Comparison of ENCODE assay signal across 12 cellular contexts in genomic region chr13:103935117-103935516, GRCh38.
DNase-seq lines count a peak whose midpoint lies in the region; ATAC-seq and TF ChIP-seq lines count a peak whose summit lies in the region.
"Had no signal": no experiment of that assay in that cellular context is flagged by ENCODE, and none has a peak within 500 bp of the region (broad histone marks: within the 10 kb centered on the region; RNA-seq: fewer than 3 reads in every experiment).

No MANE protein-coding gene starts in this region.

- CTCF ChIA-PET in SK-N-SH (lab: Yijun Ruan, JAX) = no interaction called here
- CTCF ChIA-PET in HCT116 (lab: Charles Lee) = no interaction called here
- CTCF ChIA-PET in WTC11 (lab: Charles Lee) = no interaction called here

- no peak overlapping the region for H3K4me2 ChIP-seq in SK-N-SH
- no peak overlapping the region for H3K4me2 ChIP-seq in HCT116 (ENCODE audit: low read length)

- no peaks in the 10 kb centered on the region for H3K4me1 Mint-ChIP-seq in WTC11
- no peaks in the 10 kb centered on the region for H3K4me1 Mint-ChIP-seq in activated T-cell treated with anti-CD3 and anti-CD28 coated beads, Interleukin-2, amount 50 U/mL, for 4 hours (ENCODE audit: low read depth)
- H3K4me1 Mint-ChIP-seq: B cell had no signal

- H3K36me3 Mint-ChIP-seq in WTC11 = peaks cover 15% of the 10 kb centered on the region
- H3K36me3 Mint-ChIP-seq in activated T-cell treated with anti-CD3 and anti-CD28 coated beads, Interleukin-2, amount 50 U/mL, for 4 hours (ENCODE audit: insufficient read depth) = no peaks in the 10 kb centered on the region

- 66% methylated on average over 4 of the region's 4 CpGs for WGBS in SK-N-SH (ENCODE audit: low lambda C conversion rate)

- no peak overlapping the region for H2AFZ ChIP-seq in SK-N-SH (ENCODE audit: low read depth)
- no peak overlapping the region for H2AFZ ChIP-seq in HCT116 (ENCODE audit: low read depth, low read length, poor library complexity, severe bottlenecking)
- H2AFZ ChIP-seq: GM23248 had no signal

- no peaks in the 10 kb centered on the region for H3K4me1 ChIP-seq in SK-N-SH (ENCODE audit: control insufficient read depth in 1 of 2, insufficient read depth in 2 of 2, low read depth in 1 of 2, low read length in 1 of 2)
- H3K4me1 ChIP-seq in HCT116 (ENCODE audit: control insufficient read depth in 1 of 2, insufficient read depth in 2 of 2, low read length in 2 of 2) = no peaks in the 10 kb centered on the region

- ATAC-seq in SK-N-SH treated with all-trans-retinoic acid at 6 μM for 48 hours (no peak), HCT116 (no peak), WTC11 (no peak), GM21723 (IDR thresholded peaks at IDR 0.05; ENCODE audit: unreplicated experiment) (no peak)
- ATAC-seq in activated T-cell treated with anti-CD3 and anti-CD28 coated beads, Interleukin-2, amount 50 U/mL, for 4 hours = no peak

- RAD21 ChIA-PET in HCT116 (lab: Charles Lee; ENCODE audit: low non-redundant PET in 1 of 2, low total read pairs in 2 of 2, uncharacterized antibody in 2 of 2, unreplicated experiment in 2 of 2) = no interaction called here

- H3K27ac Mint-ChIP-seq in WTC11 = no peak overlapping the region
- H3K27ac Mint-ChIP-seq: B cell; CD4-positive, alpha-beta T cell had no signal

- H3K4me3 Mint-ChIP-seq in WTC11 = no peak overlapping the region
- no peak overlapping the region for H3K4me3 Mint-ChIP-seq in activated T-cell treated with anti-CD3 and anti-CD28 coated beads, Interleukin-2, amount 50 U/mL, for 4 hours
- H3K4me3 Mint-ChIP-seq: B cell; CD4-positive, alpha-beta T cell had no signal

- no peak overlapping the region for H3K9ac ChIP-seq in SK-N-SH
- no peak overlapping the region for H3K9ac ChIP-seq in HCT116 (ENCODE audit: low read length)
- H3K9ac ChIP-seq: GM23248 had no signal

- no peak for TF ChIP-seq POLR2A in HCT116 (IDR thresholded peaks at IDR 0.05; ENCODE audit: borderline replicate concordance, extremely low read depth, insufficient read depth, insufficient read length)

- H4K20me1 ChIP-seq in SK-N-SH (ENCODE audit: insufficient read depth) (no peaks in the 10 kb centered on the region), HCT116 (ENCODE audit: insufficient read depth) (no peaks in the 10 kb centered on the region)

- H3K9me3 Mint-ChIP-seq in WTC11 = peaks cover 33% of the 10 kb centered on the region
- H3K9me3 Mint-ChIP-seq in activated T-cell treated with anti-CD3 and anti-CD28 coated beads, Interleukin-2, amount 50 U/mL, for 4 hours = peaks cover 11% of the 10 kb centered on the region

- POLR2A ChIA-PET in SK-N-SH (lab: Yijun Ruan, JAX) (no interaction called here), HCT116 (lab: Charles Lee) (no interaction called here), WTC11 (lab: Charles Lee) (no interaction called here)

- H3K79me2 ChIP-seq in SK-N-SH (ENCODE audit: insufficient read depth) = no peaks in the 10 kb centered on the region
- H3K79me2 ChIP-seq in HCT116 (ENCODE audit: insufficient read depth, low read length) = no peaks in the 10 kb centered on the region

- TF ChIP-seq CTCF in SK-N-SH (IDR thresholded peaks at IDR 0.05) (no peak), HCT116 (IDR thresholded peaks at IDR 0.05 in 2 of 3, conservative IDR thresholded peaks at IDR 0.05 in 1 of 3; ENCODE audit: borderline replicate concordance in 1 of 3, insufficient read depth in 1 of 3, low read depth in 2 of 3, low read length in 2 of 3) (no peak), WTC11 (IDR thresholded peaks at IDR 0.05) (no peak)

- H3K9me3 ChIP-seq in SK-N-SH = no peaks in the 10 kb centered on the region
- H3K9me3 ChIP-seq in HCT116 (ENCODE audit: control insufficient read depth in 1 of 2, insufficient read depth in 1 of 2, low read depth in 1 of 2, low read length in 2 of 2) = no peaks in the 10 kb centered on the region; a peak in 1 of 4 replicates

- DNase-seq in SK-N-SH (no peak), HCT116 (ENCODE audit: low read depth, low spot score) (peak; percentile 6), WTC11 (ENCODE audit: low spot score) (no peak), NCI-H345 treated with DMSO at 0.1 percent for 48 hours (lab: John Stamatoyannopoulos, UW; ENCODE audit: unreplicated experiment) (no peak)
- no peak for DNase-seq in activated T-cell treated with anti-CD3 and anti-CD28 coated beads, Interleukin-2, amount 50 U/mL, for 4 hours
- DNase-seq: C1 segment of cervical spinal cord; CD4-positive, alpha-beta T cell; GM23248; H7 had no signal

- TF ChIP-seq RAD21 in SK-N-SH (IDR thresholded peaks at IDR 0.05; ENCODE audit: low read length) (no peak), HCT116 (IDR thresholded peaks at IDR 0.05; ENCODE audit: low read depth) (no peak)

- BruUV-seq in HCT116 (replicated peaks; lab: Mats Ljungman, UMichigan) = no TSS peak

- H3K27me3 Mint-ChIP-seq in WTC11 (ENCODE audit: low read depth) = no peaks in the 10 kb centered on the region; the same call in 1 of the 2 replicates
- no peaks in the 10 kb centered on the region for H3K27me3 Mint-ChIP-seq in activated T-cell treated with anti-CD3 and anti-CD28 coated beads, Interleukin-2, amount 50 U/mL, for 4 hours (ENCODE audit: low read depth)
- H3K27me3 Mint-ChIP-seq: B cell; CD4-positive, alpha-beta T cell had no signal

- H3F3A ChIP-seq in SK-N-SH (replicated peaks; ENCODE audit: insufficient read depth) = no peaks in the 10 kb centered on the region

- intact Hi-C loops in HCT116 (cut with micrococcal nuclease) = no loop called here

- H3K27me3 ChIP-seq in SK-N-SH (ENCODE audit: insufficient read depth) (no peaks in the 10 kb centered on the region), HCT116 (ENCODE audit: insufficient read depth, low read length) (no peaks in the 10 kb centered on the region)

- H3K36me3 ChIP-seq in SK-N-SH (replicated peaks in 1 of 2; ENCODE audit: control insufficient read depth in 1 of 2, insufficient read depth in 2 of 2, low read length in 1 of 2) = no peaks in the 10 kb centered on the region
- H3K36me3 ChIP-seq in HCT116 (ENCODE audit: control insufficient read depth in 1 of 2, insufficient read depth in 2 of 2, low read length in 2 of 2) = no peaks in the 10 kb centered on the region

- H3K9me2 ChIP-seq in SK-N-SH (no peaks in the 10 kb centered on the region), HCT116 (ENCODE audit: insufficient read depth) (no peaks in the 10 kb centered on the region)

- TF ChIP-seq EP300 in SK-N-SH (IDR thresholded peaks at IDR 0.05; ENCODE audit: borderline replicate concordance in 1 of 2, low read depth in 1 of 2, low read length in 1 of 2) = no peak

- no peak overlapping the region for H3K27ac ChIP-seq in SK-N-SH (ENCODE audit: low read depth in 2 of 2, low read length in 1 of 2)
- no peak overlapping the region for H3K27ac ChIP-seq in HCT116 (ENCODE audit: low read depth, low read length)
- H3K27ac ChIP-seq: GM23248 had no signal

- H3K4me3 ChIP-seq in SK-N-SH (ENCODE audit: low read depth in 2 of 2, low read length in 1 of 2) (no peak overlapping the region), HCT116 (replicated peaks in 1 of 2; ENCODE audit: low read depth in 1 of 2, low read length in 2 of 2) (no peak overlapping the region)
- H3K4me3 ChIP-seq: GM23248 had no signal

TF ChIP-seq in SK-N-SH treated with all-trans-retinoic acid at 6 μM for 48 hours, 23 proteins besides CTCF, POLR2A, EP300 and RAD21:
- TF ChIP-seq TCF4 (CRISPR knock-in tag; IDR thresholded peaks at IDR 0.05; ENCODE audit: borderline replicate concordance) (no peak), ZFP30 (CRISPR knock-in tag; IDR thresholded peaks at IDR 0.05) (peak; percentile 41; the same call in 1 of the 2 replicates)

TF ChIP-seq in SK-N-SH, 30 proteins besides CTCF, POLR2A, EP300 and RAD21 (continues in another document):
- TF ChIP-seq MAX (IDR thresholded peaks at IDR 0.05; ENCODE audit: low read depth) (no peak), TAF1 (IDR thresholded peaks at IDR 0.05; ENCODE audit: borderline replicate concordance, low read depth, low read length) (no peak), ELF1 (IDR thresholded peaks at IDR 0.05) (no peak), MXI1 (IDR thresholded peaks at IDR 0.05; ENCODE audit: low read depth, low read length) (no peak), TCF12 (IDR thresholded peaks at IDR 0.05) (no peak), JUND (IDR thresholded peaks at IDR 0.05) (no peak), FOSL2 (IDR thresholded peaks at IDR 0.05; ENCODE audit: borderline replicate concordance, low read depth) (no peak), GATA2 (CRISPR knock-in tag; IDR thresholded peaks at IDR 0.05) (no peak)

TF ChIP-seq in HCT116, 20 proteins besides CTCF, POLR2A, EP300 and RAD21 (continues in another document):
- TF ChIP-seq CEBPB (IDR thresholded peaks at IDR 0.05; ENCODE audit: low read depth) (no peak), EGR1 (IDR thresholded peaks at IDR 0.05; ENCODE audit: low read depth) (no peak), TCF7L2 (IDR thresholded peaks at IDR 0.05; ENCODE audit: borderline replicate concordance, extremely low read depth, insufficient read depth, insufficient read length) (no peak), JUND (IDR thresholded peaks at IDR 0.05) (no peak), CBX3 (IDR thresholded peaks at IDR 0.05; ENCODE audit: low read depth) (no peak), YY1 (IDR thresholded peaks at IDR 0.05; ENCODE audit: extremely low read depth, insufficient replicate concordance, low read depth, low read length) (no peak), EZH2 (IDR thresholded peaks at IDR 0.05) (no peak)
- TF ChIP-seq, protein P1, sequence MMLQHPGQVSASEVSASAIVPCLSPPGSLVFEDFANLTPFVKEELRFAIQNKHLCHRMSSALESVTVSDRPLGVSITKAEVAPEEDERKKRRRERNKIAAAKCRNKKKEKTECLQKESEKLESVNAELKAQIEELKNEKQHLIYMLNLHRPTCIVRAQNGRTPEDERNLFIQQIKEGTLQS (IDR thresholded peaks at IDR 0.05) = no peak
